In genomic region chr3:95705786-95706418, GRCh38 we compare ENCODE assay signal across 8 cellular contexts.
DNase-seq lines count a peak whose midpoint lies in the region; ATAC-seq and TF ChIP-seq lines count a peak whose summit lies in the region.

No MANE protein-coding gene starts in this region.

- no peaks in the 10 kb centered on the region for H3K4me1 Mint-ChIP-seq in activated naive CD4-positive, alpha-beta T cell treated with anti-CD3 and anti-CD28 coated beads, Interleukin-2, amount 10 ng/mL, durations not matched to agents 7 days and 5 days
- no peaks in the 10 kb centered on the region for H3K4me1 Mint-ChIP-seq in activated B cell treated with CpG ODN at 0.5 μM for 24 hours
- H3K4me1 Mint-ChIP-seq in endothelial cell (ENCODE audit: unreplicated experiment): no peaks in the 10 kb centered on the region

- peak overlapping the region; percentile 10 for H3K4me3 Mint-ChIP-seq in activated naive CD4-positive, alpha-beta T cell treated with anti-CD3 and anti-CD28 coated beads, Interleukin-2, amount 10 ng/mL, durations not matched to agents 7 days and 5 days
- peak overlapping the region; percentile 42 for H3K4me3 Mint-ChIP-seq in activated B cell treated with CpG ODN at 0.5 μM for 24 hours
- H3K4me3 Mint-ChIP-seq in endothelial cell (ENCODE audit: unreplicated experiment): no peak overlapping the region

- no peaks in the 10 kb centered on the region for H3K9me3 Mint-ChIP-seq in activated naive CD4-positive, alpha-beta T cell treated with anti-CD3 and anti-CD28 coated beads, Interleukin-2, amount 10 ng/mL, durations not matched to agents 7 days and 5 days
- peaks cover 14% of the 10 kb centered on the region for H3K9me3 Mint-ChIP-seq in activated B cell treated with CpG ODN at 0.5 μM for 24 hours
- H3K9me3 Mint-ChIP-seq in endothelial cell (ENCODE audit: unreplicated experiment): no peaks in the 10 kb centered on the region

- H3K27ac Mint-ChIP-seq in activated naive CD4-positive, alpha-beta T cell treated with anti-CD3 and anti-CD28 coated beads, Interleukin-2, amount 10 ng/mL, durations not matched to agents 7 days and 5 days: peak overlapping the region; percentile 17
- H3K27ac Mint-ChIP-seq in activated B cell treated with CpG ODN at 0.5 μM for 24 hours (no peak overlapping the region), endothelial cell (ENCODE audit: unreplicated experiment) (no peak overlapping the region)

- H3K36me3 Mint-ChIP-seq in activated naive CD4-positive, alpha-beta T cell treated with anti-CD3 and anti-CD28 coated beads, Interleukin-2, amount 10 ng/mL, durations not matched to agents 7 days and 5 days: no peaks in the 10 kb centered on the region
- no peaks in the 10 kb centered on the region for H3K36me3 Mint-ChIP-seq in activated B cell treated with CpG ODN at 0.5 μM for 24 hours (ENCODE audit: low read depth)
- H3K36me3 Mint-ChIP-seq in endothelial cell (ENCODE audit: low read depth, unreplicated experiment): no peaks in the 10 kb centered on the region

- no peaks in the 10 kb centered on the region for H3K27me3 Mint-ChIP-seq in activated naive CD4-positive, alpha-beta T cell treated with anti-CD3 and anti-CD28 coated beads, Interleukin-2, amount 10 ng/mL, durations not matched to agents 7 days and 5 days
- H3K27me3 Mint-ChIP-seq in activated B cell treated with CpG ODN at 0.5 μM for 24 hours: no peaks in the 10 kb centered on the region
- H3K27me3 Mint-ChIP-seq in endothelial cell (ENCODE audit: unreplicated experiment): no peaks in the 10 kb centered on the region

- peak; percentile 22 for DNase-seq in activated naive CD4-positive, alpha-beta T cell treated with anti-CD3 and anti-CD28 coated beads, Interleukin-2, amount 10 ng/mL, durations not matched to agents 7 days and 5 days
- DNase-seq in activated naive CD4-positive, alpha-beta T cell treated with anti-CD3 and anti-CD28 coated beads, Interleukin-2, amount 50 U/mL, for 16 hours: no peak
- no peak for DNase-seq in activated B cell treated with CpG ODN at 0.5 μM for 24 hours
- peak; percentile 3 for DNase-seq in stimulated activated naive CD4-positive, alpha-beta T cell treated with Interleukin-2 at 50 U/mL for 16 hours (lab: John Stamatoyannopoulos, UW)
- DNase-seq in endothelial cell (ENCODE audit: low spot score): no peak
- DNase-seq in GM10248 (ENCODE audit: extremely low spot score): no peak

- intact Hi-C loops in activated B cell treated with CpG ODN at 0.5 μM for 24 hours (cut with micrococcal nuclease): no loop called here

- CTCF ChIA-PET in activated naive CD4-positive, alpha-beta T cell treated with anti-CD3 and anti-CD28 coated beads, Interleukin-2, amount 10 ng/mL, durations not matched to agents 7 days and 5 days (lab: Charles Lee): no interaction called here
- CTCF ChIA-PET in activated B cell treated with CpG ODN at 0.5 μM for 24 hours (lab: Charles Lee): no interaction called here
- CTCF ChIA-PET in GM10248 (lab: Yijun Ruan, JAX): interaction anchor here (1.0 kb wide), 1 partner anchor 13 kb away, joined by 4 read pairs; no protein-coding TSS in a partner anchor

- no peak for TF ChIP-seq CTCF in activated B cell treated with CpG ODN at 0.5 μM for 24 hours (IDR thresholded peaks at IDR 0.05)
- TF ChIP-seq CTCF in endothelial cell (IDR thresholded peaks at IDR 0.05; ENCODE audit: unreplicated experiment): no peak
- TF ChIP-seq CTCF in GM10248 (IDR thresholded peaks at IDR 0.05; ENCODE audit: control extremely low read depth, extremely low read depth, low read depth, missing control alignments): no peak

- ATAC-seq in HG03378 (IDR thresholded peaks at IDR 0.05; ENCODE audit: unreplicated experiment) (peak; percentile 68), activated B cell treated with CpG ODN at 0.5 μM for 24 hours (ENCODE audit: low read depth) (no peak), HG03520 (IDR thresholded peaks at IDR 0.05; ENCODE audit: unreplicated experiment) (no peak)

- POLR2A ChIA-PET in activated B cell treated with CpG ODN at 0.5 μM for 24 hours (lab: Charles Lee) (no interaction called here), GM10248 (lab: Yijun Ruan, JAX) (no interaction called here)

Comparison
In these comparisons a context has a peak if more than half of its experiments do, and no peak if none do; other contexts are left out.
1. DNase-seq: peak in activated naive CD4-positive, alpha-beta T cell treated with anti-CD3 and anti-CD28 coated beads, Interleukin-2, amount 10 ng/mL, durations not matched to agents 7 days and 5 days (single experiment) and stimulated activated naive CD4-positive, alpha-beta T cell treated with Interleukin-2 at 50 U/mL for 16 hours (single experiment); none in activated naive CD4-positive, alpha-beta T cell treated with anti-CD3 and anti-CD28 coated beads, Interleukin-2, amount 50 U/mL, for 16 hours (single experiment), activated B cell treated with CpG ODN at 0.5 μM for 24 hours (single experiment), endothelial cell (single experiment) and GM10248 (single experiment).